8 cellular contexts compared by ENCODE assay signal in genomic region chr15:63502843-63503738, GRCh38. TPM values are rescaled to one million over a fixed set of nuclear protein-coding genes. Genes with fewer than 3 reads are reported as not detected.
DNase-seq lines count a peak whose midpoint lies in the region; ATAC-seq and TF ChIP-seq lines count a peak whose summit lies in the region.

No MANE protein-coding gene starts in this region.

- BruUV-seq in Calu3 (replicated peaks; lab: Mats Ljungman, UMichigan), result no TSS peak

- no peak for TF ChIP-seq CTCF in Calu3 (IDR thresholded peaks at IDR 0.05; ENCODE audit: unreplicated experiment)
- no peak for TF ChIP-seq CTCF in activated B cell treated with CpG ODN at 0.5 μM for 24 hours (IDR thresholded peaks at IDR 0.05)

- POLR2A ChIA-PET in activated B cell treated with CpG ODN at 0.5 μM for 24 hours (lab: Charles Lee), result interaction anchor here (0.5 to 8.8 kb wide), 19 partner anchors 7 to 591 kb away, joined by 3 to 509 read pairs (median 11); partner anchors contain the start of genes CIAO2A, FBXL22 and RPS27L

- H3K36me3 Mint-ChIP-seq in Calu3 (ENCODE audit: insufficient read depth, unreplicated experiment), result peaks cover 49% of the 10 kb centered on the region
- H3K36me3 Mint-ChIP-seq in IgD-negative memory B cell, result peaks cover 1% of the 10 kb centered on the region
- peaks cover 7% of the 10 kb centered on the region for H3K36me3 Mint-ChIP-seq in activated B cell treated with CpG ODN at 0.5 μM for 24 hours (ENCODE audit: low read depth)

- peak; percentile 39 for ATAC-seq in GM21717 (IDR thresholded peaks at IDR 0.05; ENCODE audit: unreplicated experiment)
- ATAC-seq in activated B cell treated with CpG ODN at 0.5 μM for 24 hours (ENCODE audit: low read depth), result peak; percentile 43
- ATAC-seq in left colon, result peak; percentile 65

- H3K4me3 Mint-ChIP-seq in Calu3 (ENCODE audit: low read depth, unreplicated experiment) (peak overlapping the region; percentile 88), IgD-negative memory B cell (peak overlapping the region; percentile 86 to 96 (median 92)), activated B cell treated with CpG ODN at 0.5 μM for 24 hours (peak overlapping the region; percentile 88)

- intact Hi-C loops in Calu3 (cut with micrococcal nuclease; ENCODE audit: unreplicated experiment), result loop anchor here (2.0 kb wide), 1 partner anchor 36 kb away; no protein-coding TSS in a partner anchor
- intact Hi-C loops in activated B cell treated with CpG ODN at 0.5 μM for 24 hours (cut with micrococcal nuclease), result loop anchor here (1.0 to 10.0 kb wide), 3 partner anchors 24 to 378 kb away; partner anchors contain the start of gene LACTB
- intact Hi-C loops in left colon (cut with DNase I, micrococcal nuclease), result loop anchor here in 1 of 2 donors (5.0 kb wide), 1 partner anchor 94 kb away; the partner anchor contains the start of gene FBXL22

- H3K27me3 Mint-ChIP-seq in Calu3 (ENCODE audit: unreplicated experiment), result no peaks in the 10 kb centered on the region
- H3K27me3 Mint-ChIP-seq in IgD-negative memory B cell, result no peaks in the 10 kb centered on the region
- H3K27me3 Mint-ChIP-seq in activated B cell treated with CpG ODN at 0.5 μM for 24 hours, result no peaks in the 10 kb centered on the region

- H3K9me3 Mint-ChIP-seq in Calu3 (ENCODE audit: low read depth, unreplicated experiment) (no peaks in the 10 kb centered on the region), IgD-negative memory B cell (no peaks in the 10 kb centered on the region), activated B cell treated with CpG ODN at 0.5 μM for 24 hours (no peaks in the 10 kb centered on the region)

- H3K4me1 Mint-ChIP-seq in Calu3 (ENCODE audit: low read depth, unreplicated experiment) (peaks cover 64% of the 10 kb centered on the region), IgD-negative memory B cell (peaks cover 52 to 60% (median 53%) of the 10 kb centered on the region in 3 donors), activated B cell treated with CpG ODN at 0.5 μM for 24 hours (peaks cover 75% of the 10 kb centered on the region)

- CTCF ChIA-PET in Calu3 (lab: Charles Lee) (interaction anchor here (1.2 to 3.9 kb wide), 5 partner anchors 15 to 96 kb away, joined by 4 to 30 read pairs (median 10); no protein-coding TSS in a partner anchor), activated B cell treated with CpG ODN at 0.5 μM for 24 hours (lab: Charles Lee) (interaction anchor here (0.9 to 7.4 kb wide), 6 partner anchors 14 to 507 kb away, joined by 3 to 103 read pairs (median 23); no protein-coding TSS in a partner anchor)

- H3K27ac Mint-ChIP-seq in Calu3 (ENCODE audit: unreplicated experiment), result peak overlapping the region; percentile 97
- peak overlapping the region; percentile 97 to 100 (median 99) for H3K27ac Mint-ChIP-seq in IgD-negative memory B cell
- H3K27ac Mint-ChIP-seq in activated B cell treated with CpG ODN at 0.5 μM for 24 hours, result peak overlapping the region; percentile 98

- peak; percentile 97 for DNase-seq in Calu3
- DNase-seq in activated B cell treated with CpG ODN at 0.5 μM for 24 hours, result peak; percentile 73
- peak; percentile 71 for DNase-seq in central memory CD4-positive, alpha-beta T cell
- peak; percentile 94 to 98 for DNase-seq in left colon
- peak; percentile 82 for DNase-seq in stimulated activated CD4-positive, alpha-beta T cell treated with anti-CD3 and anti-CD28 coated beads, Interleukin-1b, Interleukin-23, amount 100 ng/mL, for 48 hours
- DNase-seq in NCI-H1092 (lab: John Stamatoyannopoulos, UW), result no peak

RNA-seq across cellular contexts. Expression of gene USP3, which starts 1.3 kb away (rescaled TPM):
- 70.7 and 80.8 TPM in 2 replicates for total RNA-seq in Calu3 (2022)
- 42.7 TPM for polyA plus RNA-seq in IgD-negative memory B cell
- total RNA-seq in activated B cell treated with CpG ODN at 0.5 μM for 24 hours, result 92.7 and 110 TPM in 2 replicates
- total RNA-seq in left colon, result 10 to 100 TPM; 74.7 to 79.9 TPM
